Comparison of ENCODE assay signal across 8 cellular contexts in genomic region chr2:218671077-218671653, GRCh38. TPM values are rescaled to one million over a fixed set of nuclear protein-coding genes. Genes with fewer than 3 reads are reported as not detected.
DNase-seq lines count a peak whose midpoint lies in the region; ATAC-seq and TF ChIP-seq lines count a peak whose summit lies in the region.

No MANE protein-coding gene starts in this region.

- intact Hi-C loops in vagina (cut with DNase I) = no loop called here

- H3K4me1 ChIP-seq in lung (ENCODE audit: control insufficient read depth in 2 of 2, insufficient read depth in 2 of 2, low read length in 2 of 2) = peaks cover 4 to 11% of the 10 kb centered on the region in 2 donors
- peaks cover 30% of the 10 kb centered on the region for H3K4me1 ChIP-seq in vagina

- H3K36me3 ChIP-seq in lung (ENCODE audit: control insufficient read depth in 2 of 2, insufficient read depth in 2 of 2, low read length in 2 of 2) = peaks cover 12 to 15% of the 10 kb centered on the region in 2 donors
- peaks cover 0 to 21% of the 10 kb centered on the region in 2 donors for H3K36me3 ChIP-seq in vagina

- no peaks in the 10 kb centered on the region for H3K27me3 ChIP-seq in lung (ENCODE audit: control insufficient read depth, insufficient read depth)
- H3K27me3 ChIP-seq in vagina = no peaks in the 10 kb centered on the region

- DNase-seq in Caki2 (ENCODE audit: low read depth) = peak; percentile 31
- peak; percentile 39 for DNase-seq in HT-29 (ENCODE audit: low spot score)
- no peak for DNase-seq in astrocyte of the cerebellum (ENCODE audit: low read depth)
- no peak for DNase-seq in lung (ENCODE audit: low spot score)
- no peak for DNase-seq in vagina (ENCODE audit: extremely low spot score in 2 of 2)

- H3K9me3 ChIP-seq in lung (ENCODE audit: control insufficient read depth in 2 of 2, insufficient read depth in 1 of 2, low read length in 1 of 2) (no peaks in the 10 kb centered on the region), vagina (no peaks in the 10 kb centered on the region)

- peak overlapping the region; percentile 81 to 86 for H3K27ac ChIP-seq in lung (ENCODE audit: low read depth in 1 of 2, low read length in 1 of 2)
- H3K27ac ChIP-seq in vagina = peak overlapping the region; percentile 53

- TF ChIP-seq CTCF in astrocyte of the cerebellum (IDR thresholded peaks at IDR 0.05; ENCODE audit: low read depth, low read length, missing control alignments) = no peak
- TF ChIP-seq CTCF in lung (IDR thresholded peaks at IDR 0.05; ENCODE audit: control extremely low read depth, extremely low read depth) = no peak
- no peak for TF ChIP-seq CTCF in vagina (IDR thresholded peaks at IDR 0.05)

- no peak for TF ChIP-seq POLR2A in vagina (IDR thresholded peaks at IDR 0.05)

- 44 to 47% methylated on average over 12 of the region's 12 CpGs for WGBS in lung, 2 donors

- ATAC-seq in lung (ENCODE audit: insufficient read depth, low FRiP score) (no peak), HG02610 (IDR thresholded peaks at IDR 0.05; ENCODE audit: unreplicated experiment) (no peak), GM21576 (IDR thresholded peaks at IDR 0.05; ENCODE audit: unreplicated experiment) (no peak), HG02642 (IDR thresholded peaks at IDR 0.05; ENCODE audit: poor library complexity, unreplicated experiment) (no peak)

- in situ Hi-C loops in Caki2 (cut with HindIII; ENCODE audit: low pct_unique_long_range_greater_than_20kb, low sequenced_read_pairs) (no loop called here), astrocyte of the cerebellum (cut with HindIII; ENCODE audit: low sequenced_read_pairs) (loop anchor here (5.0 kb wide), 1 partner anchor 66 kb away; no protein-coding TSS in a partner anchor)

- H3K4me3 ChIP-seq in astrocyte of the cerebellum (ENCODE audit: low read depth, low read length) (peak overlapping the region; percentile 84), lung (peak overlapping the region; percentile 97), vagina (peak overlapping the region; percentile 68 to 69)

RNA-seq across cellular contexts. Expression of gene RNF25, which starts 0.6 kb away (rescaled TPM):
- 22.7 and 28.5 TPM in 2 replicates for total RNA-seq in Caki2 (2014; rRNA removed; shearing (Covaris generic); ENCODE audit: low replicate concordance)
- total RNA-seq in HT-29 (2014; rRNA removed; shearing (Covaris generic)) = 44.6 and 55.8 TPM in 2 replicates
- total RNA-seq in lung (10 to 100 TPM; 15.5 to 20.0 TPM), vagina (25.5 TPM)
- 10 to 100 TPM; 20.0 to 34.4 TPM for polyA plus RNA-seq in lung

RNA-seq across cellular contexts. Expression of gene STK36, which starts 0.7 kb away (rescaled TPM):
- total RNA-seq in Caki2 (2014; rRNA removed; shearing (Covaris generic); ENCODE audit: low replicate concordance) = 7.3 and 9.4 TPM in 2 replicates
- 17.9 and 22.4 TPM in 2 replicates for total RNA-seq in HT-29 (2014; rRNA removed; shearing (Covaris generic))
- total RNA-seq in lung = 10 to 100 TPM; 39.7 to 70.6 TPM
- polyA plus RNA-seq in lung = 10 to 100 TPM; 18.0 to 22.9 TPM
- 59.9 TPM for total RNA-seq in vagina

RNA-seq across cellular contexts. Expression of gene BCS1L, which starts 11.7 kb away (rescaled TPM):
- 7.1 and 17.4 TPM in 2 replicates for total RNA-seq in Caki2 (2014; rRNA removed; shearing (Covaris generic); ENCODE audit: low replicate concordance)
- 54.2 and 60.4 TPM in 2 replicates for total RNA-seq in HT-29 (2014; rRNA removed; shearing (Covaris generic))
- total RNA-seq in lung = 10 to 100 TPM; 21.4 to 45.2 TPM
- polyA plus RNA-seq in lung = 10 to 100 TPM; 31.5 to 38.8 TPM
- total RNA-seq in vagina = 28.5 TPM

RNA-seq across cellular contexts. Expression of gene ZNF142, which starts 11.7 kb away (rescaled TPM):
- 1.4 and 5.4 TPM in 2 replicates for total RNA-seq in Caki2 (2014; rRNA removed; shearing (Covaris generic); ENCODE audit: low replicate concordance)
- 22.9 and 24.3 TPM in 2 replicates for total RNA-seq in HT-29 (2014; rRNA removed; shearing (Covaris generic))
- total RNA-seq in lung (10 to 100 TPM; 17.2 to 29.4 TPM), vagina (22.8 TPM)
- 1 to 10 TPM; 7.2 to 7.7 TPM for polyA plus RNA-seq in lung

RNA-seq across cellular contexts. Expression of gene TTLL4, which starts 39.5 kb away (rescaled TPM):
- total RNA-seq in Caki2 (2014; rRNA removed; shearing (Covaris generic); ENCODE audit: low replicate concordance) = 1.9 and 8.0 TPM in 2 replicates
- total RNA-seq in HT-29 (2014; rRNA removed; shearing (Covaris generic)) = 22.8 and 33.3 TPM in 2 replicates
- total RNA-seq in lung (10 to 100 TPM; 25.1 to 30.5 TPM), vagina (23.3 TPM)
- 10 to 100 TPM; 18.6 to 19.6 TPM for polyA plus RNA-seq in lung

Comparison
In these comparisons a context has a peak if more than half of its experiments do, and no peak if none do; other contexts are left out.
1. DNase-seq: peak in Caki2 (single experiment) and HT-29 (single experiment); none in astrocyte of the cerebellum (single experiment), lung (single experiment) and vagina (0 of 2).
2. Peak in every context shown above with its lines, with median percentiles within 50 percentile points of each other: H3K4me3 ChIP-seq.